In genomic region chr19:49802836-49803528, GRCh38 we compare ENCODE assay signal across 2 cellular contexts.
TF ChIP-seq lines count a peak whose summit lies in the region.

No MANE protein-coding gene starts in this region.

TF ChIP-seq in GM23338, 12 proteins besides CTCF, POLR2A, EP300 and RAD21 (continued from another document):
- TF ChIP-seq ZNF462 (CRISPR knock-in tag; IDR thresholded peaks at IDR 0.05) (no peak), CREB1 (CRISPR knock-in tag; IDR thresholded peaks at IDR 0.05; ENCODE audit: low read depth) (no peak), STAT1 (IDR thresholded peaks at IDR 0.05; ENCODE audit: unreplicated experiment) (no peak), EZH2phosphoT487 (IDR thresholded peaks at IDR 0.05; ENCODE audit: unreplicated experiment) (no peak), NANOG (IDR thresholded peaks at IDR 0.05; ENCODE audit: borderline replicate concordance) (no peak), EZH2 (IDR thresholded peaks at IDR 0.05; ENCODE audit: low read depth, unreplicated experiment) (no peak), ZNF331 (CRISPR knock-in tag; IDR thresholded peaks at IDR 0.05; ENCODE audit: low read depth) (no peak)
- TF ChIP-seq, protein P1, sequence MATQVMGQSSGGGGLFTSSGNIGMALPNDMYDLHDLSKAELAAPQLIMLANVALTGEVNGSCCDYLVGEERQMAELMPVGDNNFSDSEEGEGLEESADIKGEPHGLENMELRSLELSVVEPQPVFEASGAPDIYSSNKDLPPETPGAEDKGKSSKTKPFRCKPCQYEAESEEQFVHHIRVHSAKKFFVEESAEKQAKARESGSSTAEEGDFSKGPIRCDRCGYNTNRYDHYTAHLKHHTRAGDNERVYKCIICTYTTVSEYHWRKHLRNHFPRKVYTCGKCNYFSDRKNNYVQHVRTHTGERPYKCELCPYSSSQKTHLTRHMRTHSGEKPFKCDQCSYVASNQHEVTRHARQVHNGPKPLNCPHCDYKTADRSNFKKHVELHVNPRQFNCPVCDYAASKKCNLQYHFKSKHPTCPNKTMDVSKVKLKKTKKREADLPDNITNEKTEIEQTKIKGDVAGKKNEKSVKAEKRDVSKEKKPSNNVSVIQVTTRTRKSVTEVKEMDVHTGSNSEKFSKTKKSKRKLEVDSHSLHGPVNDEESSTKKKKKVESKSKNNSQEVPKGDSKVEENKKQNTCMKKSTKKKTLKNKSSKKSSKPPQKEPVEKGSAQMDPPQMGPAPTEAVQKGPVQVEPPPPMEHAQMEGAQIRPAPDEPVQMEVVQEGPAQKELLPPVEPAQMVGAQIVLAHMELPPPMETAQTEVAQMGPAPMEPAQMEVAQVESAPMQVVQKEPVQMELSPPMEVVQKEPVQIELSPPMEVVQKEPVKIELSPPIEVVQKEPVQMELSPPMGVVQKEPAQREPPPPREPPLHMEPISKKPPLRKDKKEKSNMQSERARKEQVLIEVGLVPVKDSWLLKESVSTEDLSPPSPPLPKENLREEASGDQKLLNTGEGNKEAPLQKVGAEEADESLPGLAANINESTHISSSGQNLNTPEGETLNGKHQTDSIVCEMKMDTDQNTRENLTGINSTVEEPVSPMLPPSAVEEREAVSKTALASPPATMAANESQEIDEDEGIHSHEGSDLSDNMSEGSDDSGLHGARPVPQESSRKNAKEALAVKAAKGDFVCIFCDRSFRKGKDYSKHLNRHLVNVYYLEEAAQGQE (IDR thresholded peaks at IDR 0.05; ENCODE audit: unreplicated experiment) = no peak
- TF ChIP-seq, protein P2, sequence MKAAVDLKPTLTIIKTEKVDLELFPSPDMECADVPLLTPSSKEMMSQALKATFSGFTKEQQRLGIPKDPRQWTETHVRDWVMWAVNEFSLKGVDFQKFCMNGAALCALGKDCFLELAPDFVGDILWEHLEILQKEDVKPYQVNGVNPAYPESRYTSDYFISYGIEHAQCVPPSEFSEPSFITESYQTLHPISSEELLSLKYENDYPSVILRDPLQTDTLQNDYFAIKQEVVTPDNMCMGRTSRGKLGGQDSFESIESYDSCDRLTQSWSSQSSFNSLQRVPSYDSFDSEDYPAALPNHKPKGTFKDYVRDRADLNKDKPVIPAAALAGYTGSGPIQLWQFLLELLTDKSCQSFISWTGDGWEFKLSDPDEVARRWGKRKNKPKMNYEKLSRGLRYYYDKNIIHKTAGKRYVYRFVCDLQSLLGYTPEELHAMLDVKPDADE (IDR thresholded peaks at IDR 0.05) = no peak

TF ChIP-seq in WTC11, 78 proteins besides CTCF, POLR2A, EP300 and RAD21 (continued from another document):
- TF ChIP-seq AR (CRISPR knock-in tag; IDR thresholded peaks at IDR 0.05) (no peak), ARID4B (CRISPR knock-in tag; IDR thresholded peaks at IDR 0.05; ENCODE audit: borderline replicate concordance) (no peak), ATF2 (CRISPR knock-in tag; IDR thresholded peaks at IDR 0.05; ENCODE audit: borderline replicate concordance, low read depth) (no peak), FOXJ3 (CRISPR knock-in tag; IDR thresholded peaks at IDR 0.05; ENCODE audit: borderline replicate concordance) (no peak), NFYB (CRISPR knock-in tag; conservative IDR thresholded peaks at IDR 0.05; ENCODE audit: low read depth) (no peak), CREM (CRISPR knock-in tag; IDR thresholded peaks at IDR 0.05) (no peak), ZNF416 (CRISPR knock-in tag; IDR thresholded peaks at IDR 0.05) (no peak), ZNF121 (CRISPR knock-in tag; IDR thresholded peaks at IDR 0.05) (no peak)
- TF ChIP-seq, protein P3, sequence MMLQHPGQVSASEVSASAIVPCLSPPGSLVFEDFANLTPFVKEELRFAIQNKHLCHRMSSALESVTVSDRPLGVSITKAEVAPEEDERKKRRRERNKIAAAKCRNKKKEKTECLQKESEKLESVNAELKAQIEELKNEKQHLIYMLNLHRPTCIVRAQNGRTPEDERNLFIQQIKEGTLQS (CRISPR knock-in tag; conservative IDR thresholded peaks at IDR 0.05) = no peak
